ENCODE assay signal across 15 cellular contexts in the genomic region with DNA sequence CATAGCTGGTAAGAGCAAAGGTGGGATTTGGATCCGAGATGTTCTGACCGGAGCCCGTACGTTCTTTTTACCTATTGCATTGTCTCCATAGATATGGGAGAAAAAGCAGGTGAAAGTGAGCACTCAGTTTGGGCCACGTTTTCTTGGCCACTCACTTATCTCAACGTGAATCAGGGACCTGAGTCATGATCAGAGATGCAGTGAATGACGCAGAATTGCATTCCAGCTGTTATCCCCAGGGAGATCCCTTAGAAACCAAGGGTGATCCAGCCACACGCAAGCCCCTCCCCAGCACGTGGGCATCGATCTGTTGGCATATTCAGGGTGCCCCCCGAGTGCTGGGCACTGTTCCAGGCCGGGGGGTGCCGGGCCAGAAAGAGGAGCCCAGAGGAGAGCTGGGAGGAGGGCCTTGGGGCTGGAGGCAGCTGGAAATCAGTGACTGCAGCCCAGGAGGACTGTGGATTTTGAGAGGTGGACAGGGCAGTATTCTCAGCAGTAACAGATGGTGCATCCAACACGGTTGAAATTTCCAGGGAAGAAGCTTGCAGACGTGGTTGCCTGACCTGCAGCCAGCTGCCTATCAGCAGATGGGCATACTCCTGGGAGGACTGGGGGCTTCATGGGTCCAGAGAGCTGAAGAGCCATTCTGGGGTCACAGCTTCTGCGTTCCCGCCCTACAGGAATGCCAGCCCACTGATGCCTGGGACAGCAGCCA.
DNase-seq lines count a peak whose midpoint lies in the region; TF ChIP-seq lines count a peak whose summit lies in the region.
"Had no signal": no experiment of that assay in that cellular context is flagged by ENCODE, and none has a peak within 500 bp of the region (broad histone marks: within the 10 kb centered on the region; RNA-seq: fewer than 3 reads in every experiment).

No MANE protein-coding gene starts in this region.

- H3K79me2 ChIP-seq in neural progenitor cell (ENCODE audit: low read depth) (no peaks in the 10 kb centered on the region), smooth muscle cell (ENCODE audit: low read depth) (no peaks in the 10 kb centered on the region)

- H3K27me3 Mint-ChIP-seq in brain: peaks cover 4% of the 10 kb centered on the region
- H3K27me3 Mint-ChIP-seq in neural progenitor cell (ENCODE audit: insufficient read depth, low read depth): peaks cover 8% of the 10 kb centered on the region
- H3K27me3 Mint-ChIP-seq: activated naive CD8-positive, alpha-beta T cell treated with anti-CD3 and anti-CD28 coated beads, Interleukin-2, amount 10 ng/mL, durations not matched to agents 7 days and 5 days; CD4-positive, alpha-beta T cell; stimulated activated naive CD8-positive, alpha-beta T cell treated with anti-CD3 and anti-CD28 coated beads, Interleukin-15, amount 100 ng/mL, for 72 hours had no signal

- peaks cover 51% of the 10 kb centered on the region for H3K4me1 Mint-ChIP-seq in brain
- peaks cover 51% of the 10 kb centered on the region for H3K4me1 Mint-ChIP-seq in neural progenitor cell
- H3K4me1 Mint-ChIP-seq: activated naive CD8-positive, alpha-beta T cell treated with anti-CD3 and anti-CD28 coated beads, Interleukin-2, amount 10 ng/mL, durations not matched to agents 7 days and 5 days; stimulated activated naive CD8-positive, alpha-beta T cell treated with anti-CD3 and anti-CD28 coated beads, Interleukin-15, amount 100 ng/mL, for 72 hours had no signal

- 95% methylated on average over 17 of the region's 17 CpGs for WGBS in smooth muscle cell (ENCODE audit: low lambda C conversion rate)

- H3K27ac ChIP-seq in neural progenitor cell: no peak overlapping the region
- no peak overlapping the region for H3K27ac ChIP-seq in smooth muscle cell (ENCODE audit: low read depth)
- H3K27ac ChIP-seq: SJCRH30 had no signal

- TF ChIP-seq CTCF in brain (conservative IDR thresholded peaks at IDR 0.05): no peak
- TF ChIP-seq CTCF in neural progenitor cell (IDR thresholded peaks at IDR 0.05): no peak
- TF ChIP-seq CTCF in smooth muscle cell (IDR thresholded peaks at IDR 0.05; ENCODE audit: borderline replicate concordance, insufficient read depth, poor library complexity, severe bottlenecking): no peak

- peaks cover 23% of the 10 kb centered on the region for H3K36me3 Mint-ChIP-seq in brain
- H3K36me3 Mint-ChIP-seq in neural progenitor cell: peaks cover 12% of the 10 kb centered on the region

- DNase-seq in DMS 273 treated with DMSO at 0.1 percent for 48 hours (lab: John Stamatoyannopoulos, UW) (peak; percentile 72), NCI-H2171 (lab: John Stamatoyannopoulos, UW) (peak; percentile 26), neural progenitor cell (ENCODE audit: low spot score) (no peak), smooth muscle cell (lab: John Stamatoyannopoulos, UW; ENCODE audit: unreplicated experiment) (no peak), HT-29 (ENCODE audit: low spot score) (no peak)
- DNase-seq in stimulated activated CD4-positive, alpha-beta T cell treated with anti-CD3 and anti-CD28 coated beads, Interleukin-15, amount 100 ng/mL, for 24 hours: no peak
- DNase-seq in activated CD4-positive, alpha-beta T cell treated with anti-CD3 and anti-CD28 coated beads, Interleukin-2, amount 50 U/mL, for 4 hours: no peak
- DNase-seq: activated CD8-positive, alpha-beta memory T cell treated with anti-CD3 and anti-CD28 coated beads, Interleukin-2, amount 50 U/mL, for 48 hours; activated naive CD8-positive, alpha-beta T cell treated with anti-CD3 and anti-CD28 coated beads, Interleukin-2, amount 10 ng/mL, durations not matched to agents 7 days and 5 days; CD4-positive, alpha-beta T cell; NCI-H1417; retina; SJCRH30; stimulated activated naive CD8-positive, alpha-beta T cell treated with anti-CD3 and anti-CD28 coated beads, Interleukin-15, amount 100 ng/mL, for 72 hours had no signal

- H3K9me3 Mint-ChIP-seq in brain (no peaks in the 10 kb centered on the region), neural progenitor cell (no peaks in the 10 kb centered on the region)
- H3K9me3 Mint-ChIP-seq: activated naive CD8-positive, alpha-beta T cell treated with anti-CD3 and anti-CD28 coated beads, Interleukin-2, amount 10 ng/mL, durations not matched to agents 7 days and 5 days; CD4-positive, alpha-beta T cell; stimulated activated naive CD8-positive, alpha-beta T cell treated with anti-CD3 and anti-CD28 coated beads, Interleukin-15, amount 100 ng/mL, for 72 hours had no signal

- H3K27me3 ChIP-seq in neural progenitor cell (no peaks in the 10 kb centered on the region), smooth muscle cell (ENCODE audit: low read depth) (no peaks in the 10 kb centered on the region)
- H3K27me3 ChIP-seq: SJCRH30 had no signal

- H3K9me3 ChIP-seq in neural progenitor cell (ENCODE audit: low read depth): no peaks in the 10 kb centered on the region
- H3K9me3 ChIP-seq in smooth muscle cell (replicated peaks; ENCODE audit: low read depth): no peaks in the 10 kb centered on the region
- H3K9me3 ChIP-seq: SJCRH30 had no signal

- no peak overlapping the region for H3K9ac ChIP-seq in neural progenitor cell
- H3K9ac ChIP-seq in smooth muscle cell (ENCODE audit: low read depth): no peak overlapping the region

- H3K4me1 ChIP-seq in neural progenitor cell (peaks cover 24% of the 10 kb centered on the region), smooth muscle cell (ENCODE audit: low read depth) (no peaks in the 10 kb centered on the region)
- H3K4me1 ChIP-seq: SJCRH30 had no signal

- no peak overlapping the region for H3K4me3 ChIP-seq in neural progenitor cell
- H3K4me3 ChIP-seq in smooth muscle cell: no peak overlapping the region
- H3K4me3 ChIP-seq: SJCRH30 had no signal

- H4K20me1 ChIP-seq in neural progenitor cell (ENCODE audit: low read depth) (no peaks in the 10 kb centered on the region), smooth muscle cell (ENCODE audit: low read depth) (no peaks in the 10 kb centered on the region)

- H2AFZ ChIP-seq in neural progenitor cell (replicated peaks): no peak overlapping the region
- no peak overlapping the region for H2AFZ ChIP-seq in smooth muscle cell (ENCODE audit: low read depth)

- peak overlapping the region in 3 of 5 experiments; percentile 6 to 18 (median 9) for H3K27ac Mint-ChIP-seq in brain
- H3K27ac Mint-ChIP-seq in neural progenitor cell: peak overlapping the region; percentile 84
- H3K27ac Mint-ChIP-seq: activated naive CD8-positive, alpha-beta T cell treated with anti-CD3 and anti-CD28 coated beads, Interleukin-2, amount 10 ng/mL, durations not matched to agents 7 days and 5 days; CD4-positive, alpha-beta T cell had no signal

- H3F3A ChIP-seq in neural progenitor cell (ENCODE audit: low read depth): peaks cover under 1% of the 10 kb centered on the region
- no peaks in the 10 kb centered on the region for H3F3A ChIP-seq in smooth muscle cell (ENCODE audit: low read depth)

- no peaks in the 10 kb centered on the region for H3K36me3 ChIP-seq in neural progenitor cell
- no peaks in the 10 kb centered on the region for H3K36me3 ChIP-seq in smooth muscle cell (ENCODE audit: low read depth)

- no peak overlapping the region for H3K4me3 Mint-ChIP-seq in brain
- H3K4me3 Mint-ChIP-seq in neural progenitor cell: no peak overlapping the region
- H3K4me3 Mint-ChIP-seq: activated naive CD8-positive, alpha-beta T cell treated with anti-CD3 and anti-CD28 coated beads, Interleukin-2, amount 10 ng/mL, durations not matched to agents 7 days and 5 days; CD4-positive, alpha-beta T cell; stimulated activated naive CD8-positive, alpha-beta T cell treated with anti-CD3 and anti-CD28 coated beads, Interleukin-15, amount 100 ng/mL, for 72 hours had no signal

- H3K4me2 ChIP-seq in neural progenitor cell (no peak overlapping the region), smooth muscle cell (no peak overlapping the region)

Comparison
In these comparisons a context has a peak if more than half of its experiments do, and no peak if none do; other contexts are left out.
1. DNase-seq: peak in DMS 273 treated with DMSO at 0.1 percent for 48 hours (single experiment) and NCI-H2171 (single experiment); none in neural progenitor cell (single experiment), smooth muscle cell (single experiment), stimulated activated CD4-positive, alpha-beta T cell treated with anti-CD3 and anti-CD28 coated beads, Interleukin-15, amount 100 ng/mL, for 24 hours (single experiment), HT-29 (single experiment) and activated CD4-positive, alpha-beta T cell treated with anti-CD3 and anti-CD28 coated beads, Interleukin-2, amount 50 U/mL, for 4 hours (0 of 2).